ENCODE assay signal across 12 cellular contexts in the genomic region with DNA sequence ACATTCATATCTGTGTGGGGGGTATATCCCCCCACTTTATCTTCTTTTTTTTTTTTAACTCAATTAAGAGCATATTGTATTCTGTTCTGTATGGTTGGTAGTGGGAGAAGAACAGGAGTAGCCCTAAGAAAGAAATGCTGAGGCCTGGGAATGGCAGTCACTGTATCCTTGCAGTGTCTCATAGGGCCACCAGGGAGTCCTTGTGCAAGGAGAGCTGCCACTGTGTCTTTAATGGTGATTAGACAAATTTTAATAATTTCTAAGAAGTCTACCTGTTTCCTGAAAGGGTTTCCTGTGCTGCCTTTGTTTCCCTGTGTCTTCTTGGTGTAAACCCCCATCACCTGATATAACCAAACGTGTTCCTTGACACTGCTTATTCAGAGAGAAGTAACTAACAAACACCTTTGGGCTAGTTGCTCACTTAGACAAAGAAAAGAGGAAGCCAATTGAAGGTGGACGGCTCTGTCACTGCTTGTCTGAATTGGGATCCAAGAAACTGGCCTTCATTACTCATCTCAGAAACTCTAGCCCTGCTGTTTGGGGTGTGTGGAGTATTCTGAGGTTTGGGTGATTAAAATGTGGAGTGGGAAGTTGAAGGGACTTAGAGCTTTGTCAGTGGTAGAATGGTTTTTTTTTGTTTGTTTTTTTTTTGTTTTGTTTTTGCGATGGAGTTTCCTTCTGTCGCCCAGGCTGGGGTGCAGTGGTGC. TPM values are rescaled to one million over a fixed set of nuclear protein-coding genes. Genes with fewer than 3 reads are reported as not detected.
DNase-seq lines count a peak whose midpoint lies in the region; ATAC-seq and TF ChIP-seq lines count a peak whose summit lies in the region.
"Had no signal": no experiment of that assay in that cellular context is flagged by ENCODE, and none has a peak within 500 bp of the region (broad histone marks: within the 10 kb centered on the region; RNA-seq: fewer than 3 reads in every experiment).

No MANE protein-coding gene starts in this region.

- in situ Hi-C loops in brain microvascular endothelial cell (cut with HindIII; ENCODE audit: low pct_ligation_motif_present, low sequenced_read_pairs) = no loop called here

- H3K4me3 ChIP-seq in brain microvascular endothelial cell (ENCODE audit: low read depth, low read length) = no peak overlapping the region
- H3K4me3 ChIP-seq: BLaER1 had no signal

- TF ChIP-seq CTCF in brain microvascular endothelial cell (IDR thresholded peaks at IDR 0.05; ENCODE audit: low read depth, low read length, missing control alignments) (peak; percentile 32), omental fat pad (IDR thresholded peaks at IDR 0.05) (no peak)

- peak; percentile 66 for ATAC-seq in GM19438 (IDR thresholded peaks at IDR 0.05; ENCODE audit: low read depth, unreplicated experiment)
- peak; percentile 93 for ATAC-seq in HG03103 (IDR thresholded peaks at IDR 0.05; ENCODE audit: low read depth, unreplicated experiment)
- ATAC-seq in omental fat pad (ENCODE audit: low FRiP score) = no peak

- H3K27me3 ChIP-seq in brain microvascular endothelial cell (replicated peaks) = no peaks in the 10 kb centered on the region
- H3K27me3 ChIP-seq: BLaER1 had no signal

- DNase-seq in Daoy (ENCODE audit: low read depth) (peak; percentile 37), brain microvascular endothelial cell (no peak), HK-2 (ENCODE audit: unreplicated experiment) (no peak), NCI-H2196 (lab: John Stamatoyannopoulos, UW; ENCODE audit: unreplicated experiment) (no peak), omental fat pad (ENCODE audit: low spot score) (no peak), UCSD-AML1 (lab: John Stamatoyannopoulos, UW; ENCODE audit: unreplicated experiment) (no peak)
- DNase-seq: activated CD4-positive, CD25-positive, alpha-beta regulatory T cell treated with anti-CD3 and anti-CD28 coated beads, Interleukin-2, amount 50 U/mL, for 72 hours; head of caudate nucleus; NCI-H524 treated with DMSO at 0.1 percent for 48 hours had no signal

- H3K27ac ChIP-seq in brain microvascular endothelial cell = peak overlapping the region; percentile 84
- H3K27ac ChIP-seq: BLaER1 had no signal

- H3K36me3 ChIP-seq in brain microvascular endothelial cell (replicated peaks) = no peaks in the 10 kb centered on the region
- H3K36me3 ChIP-seq: BLaER1 had no signal

RNA-seq across cellular contexts. Expression of a gene that starts 15.2 kb away (rescaled TPM):
- 0.29 and 0.48 TPM in 2 replicates for total RNA-seq in Daoy (2014; rRNA removed; shearing (Covaris generic))
- 10 to 100 TPM in 1 of 4 donors, 1 to 10 TPM in 3; 1.4 to 15.9 (median 3.1) TPM for total RNA-seq in omental fat pad

RNA-seq across cellular contexts. Expression of a gene that starts 56.3 kb away (rescaled TPM):
- 53.3 and 54.4 TPM in 2 replicates for total RNA-seq in Daoy (2014; rRNA removed; shearing (Covaris generic))
- 10 to 100 TPM; 32.1 to 50.4 (median 41.0) TPM for total RNA-seq in omental fat pad
